ENCODE assay signal across 16 cellular contexts in the genomic region with DNA sequence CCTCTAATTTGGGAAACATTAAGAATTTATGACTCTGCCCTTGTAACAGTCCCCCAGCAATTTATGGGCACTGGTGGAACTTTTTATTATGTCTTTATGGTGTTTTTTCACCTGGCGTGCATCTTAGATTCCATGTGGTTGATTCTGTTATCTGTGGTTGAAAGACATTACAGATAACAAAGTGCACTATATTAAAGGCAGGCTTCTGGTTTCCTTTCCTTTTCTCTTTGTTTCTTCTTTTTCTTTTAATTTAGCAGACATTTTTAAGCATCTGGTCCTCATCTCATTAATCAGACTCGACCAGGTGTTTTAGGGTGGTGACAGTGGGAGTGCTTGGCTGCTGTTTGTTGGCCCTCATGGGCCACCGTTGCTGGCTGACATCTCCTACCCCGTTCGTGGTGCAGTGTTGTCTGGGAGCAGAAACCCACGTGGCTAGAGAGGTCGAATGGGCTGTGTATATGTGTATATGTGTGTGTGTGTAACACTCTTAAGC.
DNase-seq lines count a peak whose midpoint lies in the region; TF ChIP-seq lines count a peak whose summit lies in the region.
"Had no signal": no experiment of that assay in that cellular context is flagged by ENCODE, and none has a peak within 500 bp of the region (broad histone marks: within the 10 kb centered on the region; RNA-seq: fewer than 3 reads in every experiment).

No MANE protein-coding gene starts in this region.

- H3K36me3 Mint-ChIP-seq in activated T-cell treated with anti-CD3 and anti-CD28 coated beads, Interleukin-2, amount 50 U/mL, for 24 hours (ENCODE audit: low read depth): no peaks in the 10 kb centered on the region
- H3K36me3 Mint-ChIP-seq: neural progenitor cell had no signal

- H3K4me3 ChIP-seq in fibroblast of the aortic adventitia (ENCODE audit: low read depth, low read length): no peak overlapping the region
- H3K4me3 ChIP-seq in stomach smooth muscle (ENCODE audit: low read length in 2 of 2): peak overlapping the region; percentile 29
- no peak overlapping the region for H3K4me3 ChIP-seq in HAP-1
- H3K4me3 ChIP-seq: heart right ventricle, neural progenitor cell, thyroid gland had no signal

- H3K9me3 ChIP-seq in stomach smooth muscle (ENCODE audit: control insufficient read depth in 2 of 2, low read length in 2 of 2): no peaks in the 10 kb centered on the region
- no peaks in the 10 kb centered on the region for H3K9me3 ChIP-seq in HAP-1
- H3K9me3 ChIP-seq: heart right ventricle, thyroid gland had no signal

- DNase-seq in NCI-H1694 treated with DMSO at 0.1 percent for 48 hours (lab: John Stamatoyannopoulos, UW): peak; percentile 7
- no peak for DNase-seq in NCI-H1694 (lab: John Stamatoyannopoulos, UW)
- DNase-seq in SHP77 treated with DMSO at 0.1 percent for 48 hours (lab: John Stamatoyannopoulos, UW): peak; percentile 19
- peak; percentile 94 for DNase-seq in fibroblast of the aortic adventitia (ENCODE audit: low read depth)
- no peak for DNase-seq in HAP-1 (ENCODE audit: low spot score in 2 of 2)
- no peak for DNase-seq in HPDE6-E6E7 (ENCODE audit: extremely low spot score)
- DNase-seq in activated T-cell treated with anti-CD3 and anti-CD28 coated beads, Interleukin-2, amount 50 U/mL, for 24 hours: no peak
- DNase-seq: activated CD4-positive, alpha-beta T cell treated with anti-CD3 and anti-CD28 coated beads, Interleukin-2, amount 10 ng/mL, durations not matched to agents 7 days and 5 days; activated gamma-delta T cell treated with Interleukin-2 at 50 U/mL for 16 hours; COR-L47; heart right ventricle; KG1; T-helper 1 cell; thyroid gland had no signal

- peaks cover 52% of the 10 kb centered on the region for H3K4me1 ChIP-seq in stomach smooth muscle (ENCODE audit: control insufficient read depth, insufficient read depth, low read length)
- H3K4me1 ChIP-seq in HAP-1: no peaks in the 10 kb centered on the region
- H3K4me1 ChIP-seq: neural progenitor cell had no signal

- no peak overlapping the region for H3K27ac Mint-ChIP-seq in activated T-cell treated with anti-CD3 and anti-CD28 coated beads, Interleukin-2, amount 50 U/mL, for 24 hours
- H3K27ac Mint-ChIP-seq: activated CD4-positive, alpha-beta T cell treated with anti-CD3 and anti-CD28 coated beads, Interleukin-2, amount 10 ng/mL, durations not matched to agents 7 days and 5 days; neural progenitor cell had no signal

- no peaks in the 10 kb centered on the region for H3K9me3 Mint-ChIP-seq in activated T-cell treated with anti-CD3 and anti-CD28 coated beads, Interleukin-2, amount 50 U/mL, for 24 hours
- H3K9me3 Mint-ChIP-seq: activated CD4-positive, alpha-beta T cell treated with anti-CD3 and anti-CD28 coated beads, Interleukin-2, amount 10 ng/mL, durations not matched to agents 7 days and 5 days; neural progenitor cell had no signal

- H3K4me1 Mint-ChIP-seq in activated T-cell treated with anti-CD3 and anti-CD28 coated beads, Interleukin-2, amount 50 U/mL, for 24 hours (ENCODE audit: low read depth): peaks cover 4% of the 10 kb centered on the region
- H3K4me1 Mint-ChIP-seq: activated CD4-positive, alpha-beta T cell treated with anti-CD3 and anti-CD28 coated beads, Interleukin-2, amount 10 ng/mL, durations not matched to agents 7 days and 5 days had no signal

- H3K36me3 ChIP-seq in stomach smooth muscle (ENCODE audit: control insufficient read depth in 2 of 2, insufficient read depth in 2 of 2, low read length in 2 of 2): no peaks in the 10 kb centered on the region
- no peaks in the 10 kb centered on the region for H3K36me3 ChIP-seq in HAP-1 (replicated peaks)
- H3K36me3 ChIP-seq: heart right ventricle, neural progenitor cell, thyroid gland had no signal

- no peak overlapping the region for H3K4me3 Mint-ChIP-seq in activated T-cell treated with anti-CD3 and anti-CD28 coated beads, Interleukin-2, amount 50 U/mL, for 24 hours
- H3K4me3 Mint-ChIP-seq: activated CD4-positive, alpha-beta T cell treated with anti-CD3 and anti-CD28 coated beads, Interleukin-2, amount 10 ng/mL, durations not matched to agents 7 days and 5 days; neural progenitor cell had no signal

- TF ChIP-seq CTCF in fibroblast of the aortic adventitia (IDR thresholded peaks at IDR 0.05; ENCODE audit: insufficient read depth, low read length): no peak

- no peak overlapping the region for H3K27ac ChIP-seq in stomach smooth muscle (ENCODE audit: low read length)
- H3K27ac ChIP-seq: heart right ventricle, neural progenitor cell, thyroid gland had no signal

- no peak overlapping the region for H3K9ac ChIP-seq in stomach smooth muscle (ENCODE audit: low read length in 2 of 2)
- H3K9ac ChIP-seq: neural progenitor cell had no signal

- peaks cover 10% of the 10 kb centered on the region for H3K27me3 Mint-ChIP-seq in activated T-cell treated with anti-CD3 and anti-CD28 coated beads, Interleukin-2, amount 50 U/mL, for 24 hours

- no peaks in the 10 kb centered on the region for H3K27me3 ChIP-seq in stomach smooth muscle (ENCODE audit: control insufficient read depth in 1 of 2, insufficient read depth in 2 of 2, low read length in 2 of 2)
- no peaks in the 10 kb centered on the region for H3K27me3 ChIP-seq in HAP-1 (ENCODE audit: low read depth)
- H3K27me3 ChIP-seq: heart right ventricle, neural progenitor cell, thyroid gland had no signal

- in situ Hi-C loops in HAP-1 (cut with MboI; ENCODE audit: low sequenced_read_pairs): no loop called here

Comparison
In these comparisons a context has a peak if more than half of its experiments do, and no peak if none do; other contexts are left out.
1. DNase-seq: peak in NCI-H1694 treated with DMSO at 0.1 percent for 48 hours (single experiment), SHP77 treated with DMSO at 0.1 percent for 48 hours (single experiment) and fibroblast of the aortic adventitia (single experiment); none in NCI-H1694 (single experiment), HAP-1 (0 of 2), HPDE6-E6E7 (single experiment) and activated T-cell treated with anti-CD3 and anti-CD28 coated beads, Interleukin-2, amount 50 U/mL, for 24 hours (single experiment).
2. H3K4me3 ChIP-seq: peak in stomach smooth muscle (2 of 2); none in fibroblast of the aortic adventitia (single experiment) and HAP-1 (single experiment).